In the genomic region with DNA sequence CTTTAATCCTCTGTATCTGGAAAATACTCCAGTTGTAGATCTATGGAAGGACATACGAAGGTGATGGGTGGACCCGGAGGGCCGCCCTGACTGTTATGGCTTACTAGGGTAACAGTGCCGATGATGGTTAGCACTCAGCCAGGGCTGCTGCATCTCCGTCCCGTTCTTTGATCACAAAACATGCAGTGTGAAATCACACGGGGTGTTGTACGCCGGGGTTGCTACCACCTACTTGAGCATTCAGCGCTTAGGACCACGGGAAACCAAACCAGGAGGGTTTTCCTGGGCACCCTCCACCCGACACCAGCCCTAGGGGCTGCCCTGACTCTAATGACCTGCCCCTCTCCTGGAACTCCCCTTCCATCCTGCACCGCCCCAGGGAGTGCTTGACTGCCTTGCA, we compare ENCODE assay signal across 1 cellular context.
TF ChIP-seq lines count a peak whose summit lies in the region.

No MANE protein-coding gene starts in this region.

TF ChIP-seq in GM23338, 12 proteins besides CTCF, POLR2A, EP300 and RAD21:
- TF ChIP-seq ZNF114 (CRISPR knock-in tag; IDR thresholded peaks at IDR 0.05) (no peak), NANOG (IDR thresholded peaks at IDR 0.05; ENCODE audit: borderline replicate concordance) (no peak)
TF ChIP-seq in GM23338: peak in this region for 0.
